In genomic region chr15:33551860-33552259, GRCh38 we compare ENCODE assay signal across 22 cellular contexts.
DNase-seq lines count a peak whose midpoint lies in the region; ATAC-seq lines count a peak whose summit lies in the region.
"Had no signal": no experiment of that assay in that cellular context is flagged by ENCODE, and none has a peak within 500 bp of the region (broad histone marks: within the 10 kb centered on the region; RNA-seq: fewer than 3 reads in every experiment).

No MANE protein-coding gene starts in this region.

- H3K4me3 ChIP-seq in BLaER1: no peak overlapping the region

- no peak overlapping the region for H3K27ac ChIP-seq in BLaER1
- H3K27ac ChIP-seq: KMS-11 had no signal

- H3K4me1 ChIP-seq in BLaER1: peaks cover 25% of the 10 kb centered on the region

- no peaks in the 10 kb centered on the region for H3K36me3 ChIP-seq in BLaER1

- no peak overlapping the region for H3K9ac ChIP-seq in BLaER1
- H3K9ac ChIP-seq: KMS-11, SK-N-SH had no signal

- DNase-seq in amygdala (lab: John Stamatoyannopoulos, UW) (peak in 33 of 56 donors; percentile 4 to 67 (median 31)), globus pallidus (ENCODE audit: low spot score) (peak; percentile 57), pons (ENCODE audit: low spot score) (peak; percentile 36), DMS 273 (lab: John Stamatoyannopoulos, UW; ENCODE audit: unreplicated experiment) (no peak), NCI-H2029 (lab: John Stamatoyannopoulos, UW) (no peak)
- DNase-seq: 8988T; ACHN; CD4-positive, alpha-beta T cell; DMS53; GF-D8; NCI-H1048; NCI-H1417; NCI-H187; NCI-H2107; NCI-H524 treated with DMSO at 0.1 percent for 48 hours; NCI-H774; SK-N-SH; SW 1271 had no signal

- ATAC-seq in HG03520 (IDR thresholded peaks at IDR 0.05; ENCODE audit: unreplicated experiment) (no peak), HG02678 (IDR thresholded peaks at IDR 0.05; ENCODE audit: unreplicated experiment) (no peak)

- no peaks in the 10 kb centered on the region for H4K20me1 ChIP-seq in BLaER1

- H3K27me3 ChIP-seq in BLaER1: no peaks in the 10 kb centered on the region

- peak overlapping the region; percentile 11; the same call in 1 of the 2 replicates for H3K4me2 ChIP-seq in BLaER1
- H3K4me2 ChIP-seq: KMS-11, SK-N-SH had no signal

- no peaks in the 10 kb centered on the region; the same call in 1 of the 2 replicates for H3K9me3 ChIP-seq in BLaER1
- H3K9me3 ChIP-seq: SK-N-SH had no signal

Comparison
In these comparisons a context has a peak if more than half of its experiments do, and no peak if none do; other contexts are left out.
1. DNase-seq: peak in amygdala (33 of 56), globus pallidus (single experiment) and pons (single experiment); none in DMS 273 (single experiment) and NCI-H2029 (single experiment).